8 cellular contexts compared by ENCODE assay signal in the genomic region with DNA sequence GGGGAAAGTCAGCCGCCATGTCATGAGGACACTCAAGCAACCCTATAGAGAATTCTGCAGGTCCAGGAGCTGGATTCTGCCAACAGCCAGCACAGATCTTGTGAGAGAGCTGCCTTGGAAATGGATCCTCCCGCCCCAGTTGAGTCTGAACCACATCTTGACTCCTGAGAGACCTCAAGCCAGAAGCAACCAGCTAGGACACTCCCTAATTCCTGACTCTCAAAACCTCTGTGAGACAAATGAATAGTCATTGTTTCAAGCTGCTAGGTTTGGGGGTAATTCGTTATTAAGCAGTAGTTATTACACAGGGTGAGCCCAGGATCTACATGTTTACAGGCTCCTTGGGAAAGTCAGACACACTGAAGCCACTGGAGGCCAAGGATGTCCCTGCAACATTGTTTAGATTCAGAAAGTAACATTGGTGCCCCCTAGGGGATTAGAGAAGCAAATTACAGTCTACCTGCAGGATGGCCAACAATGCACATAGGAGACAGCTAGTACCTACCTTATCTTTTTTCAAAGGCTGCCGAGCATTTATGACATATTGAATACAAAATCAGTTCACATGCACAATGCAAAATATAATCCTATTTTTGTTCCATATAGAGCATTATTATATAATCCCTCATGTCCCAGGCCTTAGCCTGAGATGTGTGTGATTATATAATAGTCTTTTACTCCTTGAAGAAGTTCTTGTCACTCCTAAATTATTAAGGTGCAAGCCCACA. TPM values are rescaled to one million over a fixed set of nuclear protein-coding genes. Genes with fewer than 3 reads are reported as not detected.
DNase-seq lines count a peak whose midpoint lies in the region; ATAC-seq, FAIRE-seq and TF ChIP-seq lines count a peak whose summit lies in the region.

No MANE protein-coding gene starts in this region.

- CTCF ChIA-PET in mammary epithelial cell (lab: Charles Lee; ENCODE audit: low non-redundant PET) = interaction anchor here (0.7 to 1.3 kb wide), 3 partner anchors 114 to 464 kb away, joined by 5 to 11 read pairs (median 10); no protein-coding TSS in a partner anchor

- H3K27me3 ChIP-seq in mammary epithelial cell (ENCODE audit: insufficient read depth, low read length) (peaks cover 5% of the 10 kb centered on the region), keratinocyte (ENCODE audit: control insufficient read depth, extremely low read depth, insufficient read depth, low read length) (no peaks in the 10 kb centered on the region), suprapubic skin (peaks cover 12% of the 10 kb centered on the region)

- H2AFZ ChIP-seq in mammary epithelial cell (ENCODE audit: low read depth, low read length) (no peak overlapping the region), keratinocyte (ENCODE audit: control insufficient read depth, low read length) (no peak overlapping the region)

- no peak for TF ChIP-seq EP300 in suprapubic skin (IDR thresholded peaks at IDR 0.05)

- DNase-seq in ELR (ENCODE audit: low read depth) = peak; percentile 69
- peak; percentile 65 for DNase-seq in NCI-H748 (lab: John Stamatoyannopoulos, UW; ENCODE audit: unreplicated experiment)
- DNase-seq in mammary epithelial cell = peak; percentile 45
- DNase-seq in keratinocyte (ENCODE audit: low read depth, low spot score) = no peak
- no peak for DNase-seq in suprapubic skin (ENCODE audit: low spot score in 2 of 2)
- DNase-seq in NCI-H128 (lab: John Stamatoyannopoulos, UW; ENCODE audit: unreplicated experiment) = no peak
- no peak for DNase-seq in HK-2 (ENCODE audit: unreplicated experiment)

- no peak for TF ChIP-seq POLR2A in suprapubic skin (IDR thresholded peaks at IDR 0.05)

- no peak overlapping the region for H3K27ac ChIP-seq in mammary epithelial cell (ENCODE audit: insufficient read depth, low read depth, low read length)
- H3K27ac ChIP-seq in keratinocyte (ENCODE audit: control insufficient read depth, insufficient read depth, low read length) = no peak overlapping the region
- H3K27ac ChIP-seq in suprapubic skin = no peak overlapping the region

- H3K4me3 ChIP-seq in mammary epithelial cell (replicated peaks in 1 of 3; ENCODE audit: insufficient read depth in 1 of 3, low read depth in 2 of 3, low read length in 3 of 3) (no peak overlapping the region), keratinocyte (ENCODE audit: control insufficient read depth in 2 of 3, extremely low read depth in 1 of 3, insufficient read depth in 2 of 3, low read depth in 1 of 3, low read length in 3 of 3) (no peak overlapping the region), suprapubic skin (no peak overlapping the region)

- WGBS in mammary epithelial cell (ENCODE audit: low coverage, missing lambda C conversion rate) = 57% methylated on average over 3 of the region's 4 CpGs
- 51% methylated on average over 4 of the region's 4 CpGs for WGBS in suprapubic skin

- dilution Hi-C loops in mammary epithelial cell (cut with HindIII; ENCODE audit: low sequenced_read_pairs) = no loop called here
- dilution Hi-C loops in keratinocyte (cut with MboI; ENCODE audit: extremely low pct_ligation_motif_present, low sequenced_read_pairs) = no loop called here

- H3K36me3 ChIP-seq in mammary epithelial cell (ENCODE audit: insufficient read depth, low read length) (no peaks in the 10 kb centered on the region), keratinocyte (ENCODE audit: control insufficient read depth in 2 of 2, extremely low read depth in 1 of 2, insufficient read depth in 2 of 2, low read length in 2 of 2) (no peaks in the 10 kb centered on the region), suprapubic skin (no peaks in the 10 kb centered on the region)

- no TSS peak for BruUV-seq in mammary epithelial cell (replicated peaks; lab: Mats Ljungman, UMichigan)

- in situ Hi-C loops in mammary epithelial cell (cut with MboI; ENCODE audit: low sequenced_read_pairs in 2 of 2) = no loop called here

- H3K4me1 ChIP-seq in mammary epithelial cell (ENCODE audit: insufficient read depth, low read length) (no peaks in the 10 kb centered on the region), keratinocyte (ENCODE audit: control insufficient read depth, extremely low read depth, insufficient read depth, low read length) (no peaks in the 10 kb centered on the region), suprapubic skin (no peaks in the 10 kb centered on the region)

- H4K20me1 ChIP-seq in mammary epithelial cell (ENCODE audit: insufficient read depth, low read length) = no peaks in the 10 kb centered on the region
- H4K20me1 ChIP-seq in keratinocyte (ENCODE audit: control insufficient read depth, extremely low read depth, insufficient read depth, low read length) = peaks cover 3% of the 10 kb centered on the region

- H3K9me1 ChIP-seq in keratinocyte (ENCODE audit: control insufficient read depth, extremely low read depth, insufficient read depth, low read length) = no peaks in the 10 kb centered on the region

- no peaks in the 10 kb centered on the region for H3K9me3 ChIP-seq in mammary epithelial cell (replicated peaks; ENCODE audit: insufficient read depth, low read length)
- H3K9me3 ChIP-seq in keratinocyte (ENCODE audit: control insufficient read depth, low read depth, low read length) = no peaks in the 10 kb centered on the region
- no peaks in the 10 kb centered on the region for H3K9me3 ChIP-seq in suprapubic skin

- H3K4me2 ChIP-seq in mammary epithelial cell (ENCODE audit: insufficient read depth, low read depth, low read length) (no peak overlapping the region), keratinocyte (ENCODE audit: control insufficient read depth, extremely low read depth, insufficient read depth, low read depth, low read length) (no peak overlapping the region)

- H3K79me2 ChIP-seq in mammary epithelial cell (ENCODE audit: insufficient read depth, low read length) (no peaks in the 10 kb centered on the region), keratinocyte (ENCODE audit: control insufficient read depth, insufficient read depth, low read length) (no peaks in the 10 kb centered on the region)

- peak; percentile 79 for ATAC-seq in HG03342 (IDR thresholded peaks at IDR 0.05; ENCODE audit: unreplicated experiment)

- TF ChIP-seq CTCF in mammary epithelial cell (conservative IDR thresholded peaks at IDR 0.05 in 1 of 2, IDR thresholded peaks at IDR 0.05 in 1 of 2; ENCODE audit: extremely low read depth in 1 of 2, insufficient read depth in 1 of 2, low read depth in 1 of 2, low read length in 2 of 2) (peak; percentile 76 to 83), keratinocyte (optimal IDR thresholded peaks at IDR 0.05 in 1 of 3, IDR thresholded peaks at IDR 0.05 in 1 of 3, conservative IDR thresholded peaks at IDR 0.05 in 1 of 3; ENCODE audit: extremely low read depth in 1 of 3, insufficient read depth in 2 of 3, low read length in 3 of 3) (peak; percentile 61 to 74 (median 69)), suprapubic skin (IDR thresholded peaks at IDR 0.05) (peak; percentile 11 to 43)

- intact Hi-C loops in mammary epithelial cell (cut with micrococcal nuclease) = loop anchor here (1.0 to 5.0 kb wide), 7 partner anchors 38 to 539 kb away; no protein-coding TSS in a partner anchor

- peak; percentile 69 for FAIRE-seq in keratinocyte (lab: Jason Lieb, UNC)

- no peak overlapping the region for H3K9ac ChIP-seq in mammary epithelial cell (ENCODE audit: insufficient read depth, low read length)
- no peak overlapping the region for H3K9ac ChIP-seq in keratinocyte (ENCODE audit: control insufficient read depth, extremely low read depth, insufficient read depth, low read length)

RNA-seq across cellular contexts. Expression of a gene that starts 57.9 kb away (rescaled TPM):
- total RNA-seq in mammary epithelial cell = 1 to 10 TPM; 5.5 to 5.6 TPM
- 0.80 TPM for polyA plus RNA-seq in mammary epithelial cell
- polyA minus RNA-seq in mammary epithelial cell = not detected
- 0.31 to 0.70 TPM (median 0.47 TPM) in 3 replicates for polyA plus RNA-seq in keratinocyte
- polyA plus RNA-seq in keratinocyte (2011; ENCODE audit: low read depth) = 1.5 TPM
- polyA plus RNA-seq in keratinocyte (2011; cell fraction: cytosol; rRNA removed) = 0.32 and 0.34 TPM in 2 replicates
- 1.4 and 1.5 TPM in 2 replicates for polyA plus RNA-seq in keratinocyte (2011; cell fraction: nucleus; rRNA removed)
- 0.74 and 4.5 TPM in 2 replicates for polyA plus RNA-seq in keratinocyte (2012; ENCODE audit: low replicate concordance)
- 0.67 to 1.7 TPM (median 1.2 TPM) in 3 replicates for polyA minus RNA-seq in keratinocyte
- 0.96 TPM for polyA minus RNA-seq in keratinocyte (2011; cell fraction: cytosol; rRNA and poly(A)+ RNA removed)
- 1.3 and 1.7 TPM in 2 replicates for polyA minus RNA-seq in keratinocyte (2011; cell fraction: nucleus; rRNA and poly(A)+ RNA removed)
- total RNA-seq in suprapubic skin = 1 to 10 TPM; 2.3 to 5.7 (median 3.9) TPM

Comparison
In these comparisons a context has a peak if more than half of its experiments do, and no peak if none do; other contexts are left out.
1. DNase-seq: peak in ELR (single experiment), NCI-H748 (single experiment) and mammary epithelial cell (single experiment); none in keratinocyte (single experiment), suprapubic skin (0 of 2), NCI-H128 (single experiment) and HK-2 (single experiment).
2. CTCF ChIP-seq: peak in every context shown above with its lines; median percentile 80 in mammary epithelial cell; 69 in keratinocyte; 27 in suprapubic skin.